ENCODE assay signal across 29 cellular contexts in the genomic region with DNA sequence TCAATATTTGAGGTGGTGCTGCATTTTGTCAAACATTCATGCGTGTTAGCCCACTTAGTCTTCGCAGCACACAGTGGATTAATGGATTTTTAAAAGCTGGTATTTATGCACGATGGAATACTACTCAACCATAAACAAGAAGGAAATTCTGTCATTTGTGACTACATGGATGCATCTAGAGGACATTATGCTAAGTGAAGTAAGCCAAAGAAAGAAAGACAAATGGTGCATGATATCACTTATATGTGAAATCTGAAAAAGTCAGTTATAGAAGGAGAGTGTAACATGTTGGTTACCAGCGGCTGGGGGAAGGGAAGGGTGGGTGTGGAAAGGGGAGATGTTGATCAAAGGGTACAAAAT. TPM values are rescaled to one million over a fixed set of nuclear protein-coding genes. Genes with fewer than 3 reads are reported as not detected.
A peak's percentile ranks its signal among the peaks of the same experiment; 100 is the strongest.
DNase-seq lines count a peak whose midpoint lies in the region; ATAC-seq and TF ChIP-seq lines count a peak whose summit lies in the region.
"Had no signal": no experiment of that assay in that cellular context is flagged by ENCODE, and none has a peak within 500 bp of the region (broad histone marks: within the 10 kb centered on the region; RNA-seq: fewer than 3 reads in every experiment).

No MANE protein-coding gene starts in this region.

- H3K4me1 Mint-ChIP-seq in Calu3 (ENCODE audit: low read depth, unreplicated experiment) = peaks cover 75% of the 10 kb centered on the region
- H3K4me1 Mint-ChIP-seq in activated naive CD8-positive, alpha-beta T cell treated with anti-CD3 and anti-CD28 coated beads, Interleukin-2, amount 50 U/mL, for 24 hours = peaks cover 87% of the 10 kb centered on the region

- H3K36me3 ChIP-seq in upper lobe of left lung = peaks cover 0 to 17% (median 2%) of the 10 kb centered on the region in 4 donors
- H3K36me3 ChIP-seq: pancreas had no signal

- peak overlapping the region; percentile 10 for H3K27ac ChIP-seq in foreskin keratinocyte
- peak overlapping the region; percentile 92 for H3K27ac ChIP-seq in substantia nigra (ENCODE audit: low read depth, low read length, poor library complexity, severe bottlenecking)
- H3K27ac ChIP-seq in upper lobe of left lung = no peak overlapping the region
- H3K27ac ChIP-seq: C4-2B, GM23248, Peyer's patch had no signal

- no peak overlapping the region for H3K4me3 ChIP-seq in upper lobe of left lung
- H3K4me3 ChIP-seq: ascending aorta, GM23248, pancreas, Peyer's patch had no signal

- no peaks in the 10 kb centered on the region for H3K27me3 Mint-ChIP-seq in Calu3 (ENCODE audit: unreplicated experiment)
- no peaks in the 10 kb centered on the region for H3K27me3 Mint-ChIP-seq in activated naive CD8-positive, alpha-beta T cell treated with anti-CD3 and anti-CD28 coated beads, Interleukin-2, amount 50 U/mL, for 24 hours
- H3K27me3 Mint-ChIP-seq: activated B cell treated with CpG ODN at 0.5 μM for 24 hours; activated naive CD4-positive, alpha-beta T cell treated with anti-CD3 and anti-CD28 coated beads, Interleukin-2, amount 10 ng/mL, durations not matched to agents 7 days and 5 days; central memory CD8-positive, alpha-beta T cell; dendritic cell treated with granulocyte-macrophage colony-stimulating factor and Interleukin-4, amounts not matched to agents 40 ng/mL and 50 ng/mL, for 4 days had no signal

- WGBS in upper lobe of left lung, 2 donors = 93 to 94% methylated on average over 4 of the region's 4 CpGs

- intact Hi-C loops in Calu3 (cut with micrococcal nuclease; ENCODE audit: unreplicated experiment) = no loop called here

- H3K27me3 ChIP-seq in foreskin keratinocyte (no peaks in the 10 kb centered on the region), upper lobe of left lung (no peaks in the 10 kb centered on the region)
- H3K27me3 ChIP-seq: ascending aorta, pancreas, Peyer's patch had no signal

- H3K9me3 Mint-ChIP-seq in Calu3 (ENCODE audit: low read depth, unreplicated experiment) = no peaks in the 10 kb centered on the region
- no peaks in the 10 kb centered on the region for H3K9me3 Mint-ChIP-seq in activated naive CD8-positive, alpha-beta T cell treated with anti-CD3 and anti-CD28 coated beads, Interleukin-2, amount 50 U/mL, for 24 hours
- H3K9me3 Mint-ChIP-seq: activated B cell treated with CpG ODN at 0.5 μM for 24 hours; activated naive CD4-positive, alpha-beta T cell treated with anti-CD3 and anti-CD28 coated beads, Interleukin-2, amount 10 ng/mL, durations not matched to agents 7 days and 5 days; central memory CD8-positive, alpha-beta T cell; dendritic cell treated with granulocyte-macrophage colony-stimulating factor and Interleukin-4, amounts not matched to agents 40 ng/mL and 50 ng/mL, for 4 days; nephron progenitor cell had no signal

- no peaks in the 10 kb centered on the region for H3K9me3 ChIP-seq in upper lobe of left lung
- H3K9me3 ChIP-seq: ascending aorta, pancreas, Peyer's patch had no signal

- H3K4me3 Mint-ChIP-seq in Calu3 (ENCODE audit: low read depth, unreplicated experiment) = no peak overlapping the region
- H3K4me3 Mint-ChIP-seq in activated naive CD8-positive, alpha-beta T cell treated with anti-CD3 and anti-CD28 coated beads, Interleukin-2, amount 50 U/mL, for 24 hours = no peak overlapping the region
- H3K4me3 Mint-ChIP-seq: activated B cell treated with CpG ODN at 0.5 μM for 24 hours; activated naive CD4-positive, alpha-beta T cell treated with anti-CD3 and anti-CD28 coated beads, Interleukin-2, amount 10 ng/mL, durations not matched to agents 7 days and 5 days; central memory CD8-positive, alpha-beta T cell; dendritic cell treated with granulocyte-macrophage colony-stimulating factor and Interleukin-4, amounts not matched to agents 40 ng/mL and 50 ng/mL, for 4 days; nephron progenitor cell had no signal

- no peak for DNase-seq in Calu3
- DNase-seq in activated naive CD8-positive, alpha-beta T cell treated with anti-CD3 and anti-CD28 coated beads, Interleukin-2, amount 50 U/mL, for 24 hours = no peak
- DNase-seq in foreskin keratinocyte = no peak
- DNase-seq in substantia nigra (lab: John Stamatoyannopoulos, UW) = no peak
- DNase-seq in amniotic stem cell (lab: John Stamatoyannopoulos, UW) = no peak
- DNase-seq in nucleus accumbens (lab: John Stamatoyannopoulos, UW) = no peak
- no peak for DNase-seq in upper lobe of left lung
- DNase-seq: activated B cell treated with CpG ODN at 0.5 μM for 24 hours; activated CD4-positive, alpha-beta T cell treated with anti-CD3 and anti-CD28 coated beads, Interleukin-2, amount 50 U/mL, for 1 hour; activated naive CD4-positive, alpha-beta T cell treated with anti-CD3 and anti-CD28 coated beads, Interleukin-2, amount 10 ng/mL, durations not matched to agents 7 days and 5 days; DMS 273 treated with DMSO at 0.1 percent for 48 hours; GM23248; islet precursor cell; midbrain; NCI-H1092 treated with DMSO at 0.1 percent for 48 hours; NCI-H1930; NCI-H2227 treated with DMSO at 0.1 percent for 48 hours; NCI-H526 treated with DMSO at 0.1 percent for 48 hours; nephron progenitor cell; pancreas; Peyer's patch; small intestine; stimulated activated CD4-positive, alpha-beta T cell treated with anti-CD3 and anti-CD28 coated beads, Interleukin-1b, Interleukin-23, amount 100 ng/mL, for 48 hours; SW 1271 had no signal

- no peak for TF ChIP-seq EP300 in upper lobe of left lung (IDR thresholded peaks at IDR 0.05)

- TF ChIP-seq POLR2A in upper lobe of left lung (IDR thresholded peaks at IDR 0.05) = no peak

- peaks cover 56% of the 10 kb centered on the region for H3K4me1 ChIP-seq in foreskin keratinocyte
- peaks cover 17 to 34% (median 25%) of the 10 kb centered on the region in 4 donors for H3K4me1 ChIP-seq in upper lobe of left lung

- peaks cover 24% of the 10 kb centered on the region for H3K36me3 Mint-ChIP-seq in Calu3 (ENCODE audit: insufficient read depth, unreplicated experiment)
- peaks cover 11% of the 10 kb centered on the region for H3K36me3 Mint-ChIP-seq in activated naive CD8-positive, alpha-beta T cell treated with anti-CD3 and anti-CD28 coated beads, Interleukin-2, amount 50 U/mL, for 24 hours (ENCODE audit: low read depth)

- TF ChIP-seq CTCF in Calu3 (IDR thresholded peaks at IDR 0.05; ENCODE audit: unreplicated experiment) = no peak
- TF ChIP-seq CTCF in foreskin keratinocyte (conservative IDR thresholded peaks at IDR 0.05) = no peak
- TF ChIP-seq CTCF in upper lobe of left lung (IDR thresholded peaks at IDR 0.05) = no peak

- ATAC-seq in activated naive CD8-positive, alpha-beta T cell treated with anti-CD3 and anti-CD28 coated beads, Interleukin-2, amount 50 U/mL, for 24 hours = no peak
- ATAC-seq in foreskin keratinocyte (no peak), upper lobe of left lung (ENCODE audit: low FRiP score in 2 of 2) (no peak)
- ATAC-seq: pancreas had no signal

- CTCF ChIA-PET in Calu3 (lab: Charles Lee) = interaction anchor here (0.7 to 1.2 kb wide), 2 partner anchors 10 to 18 kb away, joined by 3 read pairs; no protein-coding TSS in a partner anchor

- peak overlapping the region; percentile 28 for H3K27ac Mint-ChIP-seq in Calu3 (ENCODE audit: unreplicated experiment)
- H3K27ac Mint-ChIP-seq in activated naive CD8-positive, alpha-beta T cell treated with anti-CD3 and anti-CD28 coated beads, Interleukin-2, amount 50 U/mL, for 24 hours = peak overlapping the region; percentile 12
- H3K27ac Mint-ChIP-seq: activated B cell treated with CpG ODN at 0.5 μM for 24 hours; activated naive CD4-positive, alpha-beta T cell treated with anti-CD3 and anti-CD28 coated beads, Interleukin-2, amount 10 ng/mL, durations not matched to agents 7 days and 5 days; dendritic cell treated with granulocyte-macrophage colony-stimulating factor and Interleukin-4, amounts not matched to agents 40 ng/mL and 50 ng/mL, for 4 days; nephron progenitor cell had no signal

- BruUV-seq in Calu3 (replicated peaks; lab: Mats Ljungman, UMichigan) = no TSS peak

RNA-seq across cellular contexts. Expression of a gene that starts 23.0 kb away (rescaled TPM):
- 79.2 and 103 TPM in 2 replicates for total RNA-seq in Calu3 (2022)
- 140 and 152 TPM in 2 replicates for total RNA-seq in foreskin keratinocyte
- 200 and 221 TPM in 2 replicates for polyA plus RNA-seq in foreskin keratinocyte
- total RNA-seq in upper lobe of left lung = 10 to 100 TPM; 22.0 to 93.9 (median 53.8) TPM

RNA-seq across cellular contexts. Expression of a gene that starts 24.8 kb away (rescaled TPM):
- total RNA-seq in Calu3 (2022) = 101 and 118 TPM in 2 replicates
- 75.5 and 75.9 TPM in 2 replicates for total RNA-seq in foreskin keratinocyte
- 81.9 and 83.9 TPM in 2 replicates for polyA plus RNA-seq in foreskin keratinocyte
- 10 to 100 TPM; 34.4 to 80.7 (median 43.3) TPM for total RNA-seq in upper lobe of left lung

RNA-seq across cellular contexts. Expression of a gene that starts 39.4 kb away (rescaled TPM):
- total RNA-seq in Calu3 (2022) = 6.2 and 7.9 TPM in 2 replicates
- 45.2 and 46.3 TPM in 2 replicates for total RNA-seq in foreskin keratinocyte
- 50.2 and 52.6 TPM in 2 replicates for polyA plus RNA-seq in foreskin keratinocyte
- 10 to 100 TPM in 5 of 6 donors, 1 to 10 TPM in 1; 7.3 to 27.0 (median 21.9) TPM for total RNA-seq in upper lobe of left lung

RNA-seq across cellular contexts. Expression of a gene that starts 57.0 kb away (rescaled TPM):
- not detected in 2 replicates for total RNA-seq in Calu3 (2022)
- total RNA-seq in foreskin keratinocyte = not detected in 2 replicates
- polyA plus RNA-seq in foreskin keratinocyte = not detected in 2 replicates
- total RNA-seq in upper lobe of left lung = 1 to 10 TPM in 1 of 6 donors, under 1 TPM in 4, not detected in 1; 0.24 to 1.0 (median 0.46) TPM
- total RNA-seq: ascending aorta, GM23248, HepG2, Peyer's patch had no signal
- polyA plus RNA-seq: GM23248 had no signal

Comparison
In these comparisons a context has a peak if more than half of its experiments do, and no peak if none do; other contexts are left out.
1. H3K27ac ChIP-seq: peak in foreskin keratinocyte (single experiment) and substantia nigra (single experiment); none in upper lobe of left lung (0 of 4).